Comparison of ENCODE assay signal across 18 cellular contexts in the genomic region with DNA sequence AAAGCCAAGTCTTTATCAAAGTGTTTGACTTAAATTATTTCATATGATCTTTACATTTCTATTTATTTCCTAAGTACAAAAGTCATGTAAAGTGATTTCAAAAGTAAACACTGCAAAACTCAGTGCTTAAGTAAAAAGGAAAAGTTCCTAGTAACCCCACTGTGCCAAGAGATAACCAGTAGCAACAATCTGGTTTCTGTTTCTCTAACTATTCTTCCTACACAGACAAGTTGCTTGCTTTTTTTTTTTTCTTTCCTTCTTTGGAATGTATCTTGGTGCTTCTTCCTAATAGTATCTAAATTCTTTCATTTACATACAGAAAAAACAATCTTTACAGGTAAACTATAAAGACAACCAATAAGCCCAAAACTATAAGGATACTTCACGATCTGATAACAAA. TPM values are rescaled to one million over a fixed set of nuclear protein-coding genes. Genes with fewer than 3 reads are reported as not detected.
DNase-seq lines count a peak whose midpoint lies in the region; ATAC-seq, FAIRE-seq and TF ChIP-seq lines count a peak whose summit lies in the region.
"Had no signal": no experiment of that assay in that cellular context is flagged by ENCODE, and none has a peak within 500 bp of the region (broad histone marks: within the 10 kb centered on the region; RNA-seq: fewer than 3 reads in every experiment).

No MANE protein-coding gene starts in this region.

- peak overlapping the region; percentile 88 for H3K4me2 ChIP-seq in GM23248 (ENCODE audit: unreplicated experiment)
- peak overlapping the region; percentile 97 for H3K4me2 ChIP-seq in SK-N-SH
- H3K4me2 ChIP-seq: KMS-11 had no signal

- CTCF ChIA-PET in SK-N-SH (lab: Yijun Ruan, JAX), result no interaction called here

- H2AFZ ChIP-seq in GM23248 (no peak overlapping the region), SK-N-SH (ENCODE audit: low read depth) (no peak overlapping the region)

- peaks cover 61% of the 10 kb centered on the region for H3K79me2 ChIP-seq in GM23248 (ENCODE audit: insufficient read depth)
- H3K79me2 ChIP-seq in SK-N-SH (ENCODE audit: insufficient read depth), result peaks cover 89% of the 10 kb centered on the region

- H3K27ac ChIP-seq in GM23248 (peak overlapping the region; percentile 56), SK-N-SH (ENCODE audit: low read depth in 2 of 2, low read length in 1 of 2) (peak overlapping the region; percentile 71 to 80; a peak in 3 of 4 replicates), skeletal muscle tissue (ENCODE audit: low read depth, low read length) (peak overlapping the region; percentile 27)
- H3K27ac ChIP-seq: KMS-11, SK-N-MC had no signal

- WGBS in GM23248 (ENCODE audit: low coverage in 1 of 2, low lambda C conversion rate in 2 of 2, missing lambda C conversion rate in 2 of 2), 2 experiments, result 97 to 98% methylated on average over 1 of the region's 1 CpG
- WGBS in SK-N-SH (ENCODE audit: low lambda C conversion rate), result 71% methylated on average over 1 of the region's 1 CpG

- H3K9ac ChIP-seq in GM23248 (peak overlapping the region; percentile 84), SK-N-SH (peak overlapping the region; percentile 90; the same call in 1 of the 2 replicates), skeletal muscle tissue (ENCODE audit: low read depth in 1 of 3, low read length in 3 of 3) (no peak overlapping the region)
- H3K9ac ChIP-seq: KMS-11 had no signal

- no peak for TF ChIP-seq CTCF in SK-N-SH (IDR thresholded peaks at IDR 0.05)
- no peak for TF ChIP-seq CTCF in D721Med (IDR thresholded peaks at IDR 0.05; ENCODE audit: insufficient read depth, missing control alignments)

- H3K4me1 ChIP-seq in GM23248 (ENCODE audit: insufficient read depth) (peaks cover 58% of the 10 kb centered on the region), SK-N-SH (ENCODE audit: control insufficient read depth in 1 of 2, insufficient read depth in 2 of 2, low read depth in 1 of 2, low read length in 1 of 2) (peaks cover 0 to 31% of the 10 kb centered on the region in 2 experiments), skeletal muscle tissue (ENCODE audit: control insufficient read depth in 3 of 3, insufficient read depth in 3 of 3, low read length in 3 of 3) (peaks cover 6 to 7% (median 7%) of the 10 kb centered on the region in 3 donors)

- no peak for FAIRE-seq in HTR-8/SVneo (lab: Jason Lieb, UNC)
- FAIRE-seq in D721Med (lab: Jason Lieb, UNC), result no peak

- H3K4me3 ChIP-seq in GM23248, result peak overlapping the region; percentile 76
- H3K4me3 ChIP-seq in SK-N-SH (ENCODE audit: low read depth in 2 of 2, low read length in 1 of 2), result peak overlapping the region; percentile 80 to 85; a peak in 3 of 4 replicates
- H3K4me3 ChIP-seq in skeletal muscle tissue (ENCODE audit: low read length in 3 of 3), result no peak overlapping the region
- H3K4me3 ChIP-seq: SK-N-MC had no signal

- H3K27me3 ChIP-seq in GM23248 (replicated peaks; ENCODE audit: insufficient read depth) (no peaks in the 10 kb centered on the region), SK-N-SH (ENCODE audit: insufficient read depth) (no peaks in the 10 kb centered on the region), skeletal muscle tissue (ENCODE audit: control insufficient read depth in 3 of 3, insufficient read depth in 3 of 3, low read length in 3 of 3) (no peaks in the 10 kb centered on the region)

- no peak for TF ChIP-seq EP300 in SK-N-SH (IDR thresholded peaks at IDR 0.05; ENCODE audit: borderline replicate concordance in 1 of 2, low read depth in 1 of 2, low read length in 1 of 2)

- in situ Hi-C loops in GM23248 (cut with MboI), result no loop called here

- ATAC-seq in GM19467 (IDR thresholded peaks at IDR 0.05; ENCODE audit: unreplicated experiment) (no peak), HG03159 (IDR thresholded peaks at IDR 0.05; ENCODE audit: unreplicated experiment) (no peak)
- ATAC-seq: left lobe of liver; stimulated activated memory B cell treated with anti-CD40 and anti-IgM and Interleukin-4, amounts not matched to agents 10 μg/mL and 1 μg/mL and 100 μg/mL, for 72 hours had no signal

- peaks cover 39% of the 10 kb centered on the region for H3F3A ChIP-seq in GM23248 (ENCODE audit: insufficient read depth)
- H3F3A ChIP-seq in SK-N-SH (replicated peaks; ENCODE audit: insufficient read depth), result peaks cover 43% of the 10 kb centered on the region

- no peak for TF ChIP-seq RAD21 in SK-N-SH (IDR thresholded peaks at IDR 0.05; ENCODE audit: low read length)

- H3K9me3 ChIP-seq in GM23248 (ENCODE audit: low read depth) (no peaks in the 10 kb centered on the region), SK-N-SH (no peaks in the 10 kb centered on the region), skeletal muscle tissue (ENCODE audit: control insufficient read depth in 3 of 3, low read length in 3 of 3) (no peaks in the 10 kb centered on the region)

- H3K9me2 ChIP-seq in GM23248 (ENCODE audit: insufficient read depth) (no peaks in the 10 kb centered on the region), SK-N-SH (no peaks in the 10 kb centered on the region)

- H4K20me1 ChIP-seq in GM23248 (ENCODE audit: insufficient read depth) (no peaks in the 10 kb centered on the region), SK-N-SH (ENCODE audit: insufficient read depth) (peaks cover 33% of the 10 kb centered on the region)

- H3K36me3 ChIP-seq in GM23248 (ENCODE audit: low read depth) (0 out of 2 replicates have a peak, but pooled peaks cover 3% of the 10 kb centered on the region), SK-N-SH (replicated peaks in 1 of 2; ENCODE audit: control insufficient read depth in 1 of 2, insufficient read depth in 2 of 2, low read length in 1 of 2) (peaks cover 0 to 18% of the 10 kb centered on the region in 2 experiments), skeletal muscle tissue (ENCODE audit: control insufficient read depth in 3 of 3, insufficient read depth in 3 of 3, low read length in 3 of 3) (no peaks in the 10 kb centered on the region)

- POLR2A ChIA-PET in SK-N-SH (lab: Yijun Ruan, JAX), result no interaction called here

- DNase-seq in GM23248 (no peak), SK-N-SH (no peak), hepatic stellate cell (ENCODE audit: low spot score) (peak; percentile 42), HTR-8/SVneo (ENCODE audit: insufficient read length, low spot score) (no peak), D721Med (ENCODE audit: insufficient read length, low spot score) (no peak)
- DNase-seq: activated naive CD8-positive, alpha-beta T cell treated with anti-CD3 and anti-CD28 coated beads, Interleukin-2, amount 10 ng/mL, durations not matched to agents 7 days and 5 days; CD4-positive, alpha-beta memory T cell; GF-D8; glutamatergic neuron; NCI-H1694; NCI-H774 had no signal

TF ChIP-seq in SK-N-SH, 30 proteins besides CTCF, POLR2A, EP300 and RAD21:
- no peak for TF ChIP-seq EZH2phosphoT487 (IDR thresholded peaks at IDR 0.05; ENCODE audit: borderline replicate concordance, low read depth)
- 0 out of 2 replicates have a peak, but pooled peaks have one; percentile 3 for TF ChIP-seq JUND (IDR thresholded peaks at IDR 0.05)
- TF ChIP-seq, protein P1, sequence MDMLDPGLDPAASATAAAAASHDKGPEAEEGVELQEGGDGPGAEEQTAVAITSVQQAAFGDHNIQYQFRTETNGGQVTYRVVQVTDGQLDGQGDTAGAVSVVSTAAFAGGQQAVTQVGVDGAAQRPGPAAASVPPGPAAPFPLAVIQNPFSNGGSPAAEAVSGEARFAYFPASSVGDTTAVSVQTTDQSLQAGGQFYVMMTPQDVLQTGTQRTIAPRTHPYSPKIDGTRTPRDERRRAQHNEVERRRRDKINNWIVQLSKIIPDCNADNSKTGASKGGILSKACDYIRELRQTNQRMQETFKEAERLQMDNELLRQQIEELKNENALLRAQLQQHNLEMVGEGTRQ (IDR thresholded peaks at IDR 0.05; ENCODE audit: borderline replicate concordance, low read depth, low read length), result no peak
- TF ChIP-seq, protein P2, sequence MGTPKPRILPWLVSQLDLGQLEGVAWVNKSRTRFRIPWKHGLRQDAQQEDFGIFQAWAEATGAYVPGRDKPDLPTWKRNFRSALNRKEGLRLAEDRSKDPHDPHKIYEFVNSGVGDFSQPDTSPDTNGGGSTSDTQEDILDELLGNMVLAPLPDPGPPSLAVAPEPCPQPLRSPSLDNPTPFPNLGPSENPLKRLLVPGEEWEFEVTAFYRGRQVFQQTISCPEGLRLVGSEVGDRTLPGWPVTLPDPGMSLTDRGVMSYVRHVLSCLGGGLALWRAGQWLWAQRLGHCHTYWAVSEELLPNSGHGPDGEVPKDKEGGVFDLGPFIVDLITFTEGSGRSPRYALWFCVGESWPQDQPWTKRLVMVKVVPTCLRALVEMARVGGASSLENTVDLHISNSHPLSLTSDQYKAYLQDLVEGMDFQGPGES (IDR thresholded peaks at IDR 0.05; ENCODE audit: low read depth, low read length), result no peak
- TF ChIP-seq TAF1 (IDR thresholded peaks at IDR 0.05; ENCODE audit: borderline replicate concordance, low read depth, low read length), result no peak
- peak; percentile 43; the same call in 1 of the 2 replicates for TF ChIP-seq TCF12 (IDR thresholded peaks at IDR 0.05)
- TF ChIP-seq FOSL2 (IDR thresholded peaks at IDR 0.05; ENCODE audit: borderline replicate concordance, low read depth), result no peak
- no peak for TF ChIP-seq ELF1 (IDR thresholded peaks at IDR 0.05)
- no peak for TF ChIP-seq RFX5 (IDR thresholded peaks at IDR 0.05; ENCODE audit: low read length)

RNA-seq across cellular contexts. Expression of a gene that starts 3.1 kb away (rescaled TPM):
- total RNA-seq in GM23248 (2014; rRNA removed; shearing (Covaris generic)), result 24.3 and 24.8 TPM in 2 replicates
- polyA plus RNA-seq in GM23248 (2016; fragmentation: Nextera tagmentation; extraction: Ambion mirVana) (17.1 and 21.1 TPM in 2 replicates), SK-N-SH (2012; rRNA removed) (19.0 and 25.7 TPM in 2 replicates)
- polyA plus RNA-seq in SK-N-SH (2012; cell fraction: cytosol; rRNA removed), result 17.8 and 20.9 TPM in 2 replicates
- 15.7 and 25.0 TPM in 2 replicates for polyA plus RNA-seq in SK-N-SH (2012; cell fraction: nucleus; rRNA removed)
- 19.8 TPM for total RNA-seq in skeletal muscle tissue
- total RNA-seq: CD4-positive, alpha-beta memory T cell had no signal
- polyA plus RNA-seq: CD4-positive, alpha-beta memory T cell had no signal

Comparison
In these comparisons a context has a peak if more than half of its experiments do, and no peak if none do; other contexts are left out.
1. H3K4me3 ChIP-seq: peak in GM23248 (single experiment) and SK-N-SH (2 of 2); none in skeletal muscle tissue (0 of 3).
2. H3K9ac ChIP-seq: peak in GM23248 (single experiment) and SK-N-SH (single experiment); none in skeletal muscle tissue (0 of 3).
3. Peak in every context shown above with its lines, with median percentiles within 50 percentile points of each other: H3K27ac ChIP-seq.